In genomic region chr1:247090455-247090854, GRCh38 we compare ENCODE assay signal across 17 cellular contexts.
"Had no signal": no experiment of that assay in that cellular context is flagged by ENCODE, and none has a peak within 500 bp of the region (broad histone marks: within the 10 kb centered on the region; RNA-seq: fewer than 3 reads in every experiment).

No MANE protein-coding gene starts in this region.

- H3K4me3 Mint-ChIP-seq: endodermal cell; natural killer cell; neural progenitor cell; stimulated activated naive CD8-positive, alpha-beta T cell treated with anti-CD3 and anti-CD28 coated beads, Interleukin-15, Interleukin-2, amounts not matched to agents 100 ng/mL and 50 ng/mL, for 24 hours had no signal

- H3K4me1 Mint-ChIP-seq: natural killer cell, neural progenitor cell had no signal

- DNase-seq: effector CD4-positive, alpha-beta T cell; endodermal cell; erythroblast; foreskin keratinocyte; mucosa of descending colon; natural killer cell; occipital lobe; small intestine; stimulated activated CD4-positive, alpha-beta T cell treated with anti-CD3 and anti-CD28 coated beads, Interleukin-2, amount 100 ng/mL, for 48 hours; testis had no signal

- FAIRE-seq: endothelial cell of umbilical vein, pancreas, small intestine had no signal

- H3K27me3 ChIP-seq: foreskin keratinocyte, neural progenitor cell, pancreas, testis, tibial nerve had no signal

- H3K4me3 ChIP-seq: coronary artery, mucosa of descending colon, neural progenitor cell, pancreas, testis, tibial nerve had no signal

- ATAC-seq: foreskin keratinocyte, mucosa of descending colon, pancreas had no signal

- H3K4me1 ChIP-seq: foreskin keratinocyte, neural progenitor cell, pancreas, testis, tibial nerve had no signal

- H3K36me3 Mint-ChIP-seq: natural killer cell had no signal

- H3K9me3 Mint-ChIP-seq: endodermal cell, natural killer cell had no signal

- H3K9me3 ChIP-seq: mucosa of descending colon, pancreas, testis, tibial nerve had no signal

- H3K4me2 ChIP-seq: neural progenitor cell had no signal

- H3K36me3 ChIP-seq: neural progenitor cell, pancreas, tibial nerve had no signal

- H3K9ac ChIP-seq: neural progenitor cell had no signal

- H2AFZ ChIP-seq: neural progenitor cell had no signal

- H3K27ac ChIP-seq: coronary artery, foreskin keratinocyte, neural progenitor cell, pancreas, testis, tibial nerve had no signal

- H3K27ac Mint-ChIP-seq: endodermal cell; natural killer cell; neural progenitor cell; progenitor cell of endocrine pancreas; stimulated activated naive CD8-positive, alpha-beta T cell treated with anti-CD3 and anti-CD28 coated beads, Interleukin-15, Interleukin-2, amounts not matched to agents 100 ng/mL and 50 ng/mL, for 24 hours had no signal
